18 cellular contexts compared by ENCODE assay signal in the genomic region with DNA sequence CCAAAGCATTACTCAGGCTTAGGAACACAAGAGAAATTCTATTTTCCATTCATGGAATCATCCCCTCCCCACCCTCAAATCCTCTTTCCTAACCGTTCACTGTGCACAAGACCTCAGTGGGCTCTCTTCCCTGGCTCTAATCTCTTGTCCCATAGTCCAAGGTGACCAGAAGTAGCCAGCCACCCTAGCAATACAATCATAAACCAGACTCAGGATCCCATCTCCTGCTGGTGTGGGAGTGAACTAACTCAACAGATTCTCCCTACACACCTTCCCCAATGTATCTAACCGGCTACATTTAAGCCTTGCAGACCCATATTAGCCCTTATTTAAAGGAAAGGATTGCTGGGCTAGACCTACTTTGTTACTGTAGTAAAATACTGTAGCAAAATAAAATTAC.
"Had no signal": no experiment of that assay in that cellular context is flagged by ENCODE, and none has a peak within 500 bp of the region (broad histone marks: within the 10 kb centered on the region; RNA-seq: fewer than 3 reads in every experiment).

No MANE protein-coding gene starts in this region.

- H3K4me3 ChIP-seq: hepatocyte, left ventricle myocardium inferior, lower lobe of right lung, right atrium auricular region, stomach, thoracic aorta, transverse colon had no signal

- H3K4me1 ChIP-seq: foreskin keratinocyte, left ventricle myocardium inferior, lower lobe of right lung, right atrium auricular region had no signal

- H3K27ac ChIP-seq: foreskin keratinocyte, hepatocyte, left ventricle myocardium inferior, lower lobe of right lung, right atrium auricular region, stomach, thoracic aorta, transverse colon had no signal

- H2AFZ ChIP-seq: hepatocyte had no signal

- H3K79me2 ChIP-seq: hepatocyte had no signal

- ATAC-seq: foreskin keratinocyte, left cardiac atrium, lower lobe of right lung, natural killer cell had no signal

- H3K36me3 ChIP-seq: transverse colon had no signal

- H3K27me3 ChIP-seq: foreskin keratinocyte, hepatocyte, right atrium auricular region, stomach, transverse colon had no signal

- H3K4me2 ChIP-seq: hepatocyte had no signal

- H3K9me3 ChIP-seq: left ventricle myocardium inferior, lower lobe of right lung, right atrium auricular region, stomach, thoracic aorta, transverse colon had no signal

- FAIRE-seq: colon, kidney, small intestine had no signal

- DNase-seq: foreskin keratinocyte; head of caudate nucleus; kidney; left cardiac atrium; left ventricle myocardium inferior; lower lobe of right lung; natural killer cell; occipital lobe; small intestine; stimulated activated CD4-positive, alpha-beta T cell treated with anti-CD3 and anti-CD28 coated beads, Interleukin-12 subunit alpha, Interleukin-12 subunit beta, amount 100 ng/mL, for 4 hours; stimulated activated naive CD4-positive, alpha-beta T cell; stomach; substantia nigra; transverse colon had no signal
